In the genomic region with DNA sequence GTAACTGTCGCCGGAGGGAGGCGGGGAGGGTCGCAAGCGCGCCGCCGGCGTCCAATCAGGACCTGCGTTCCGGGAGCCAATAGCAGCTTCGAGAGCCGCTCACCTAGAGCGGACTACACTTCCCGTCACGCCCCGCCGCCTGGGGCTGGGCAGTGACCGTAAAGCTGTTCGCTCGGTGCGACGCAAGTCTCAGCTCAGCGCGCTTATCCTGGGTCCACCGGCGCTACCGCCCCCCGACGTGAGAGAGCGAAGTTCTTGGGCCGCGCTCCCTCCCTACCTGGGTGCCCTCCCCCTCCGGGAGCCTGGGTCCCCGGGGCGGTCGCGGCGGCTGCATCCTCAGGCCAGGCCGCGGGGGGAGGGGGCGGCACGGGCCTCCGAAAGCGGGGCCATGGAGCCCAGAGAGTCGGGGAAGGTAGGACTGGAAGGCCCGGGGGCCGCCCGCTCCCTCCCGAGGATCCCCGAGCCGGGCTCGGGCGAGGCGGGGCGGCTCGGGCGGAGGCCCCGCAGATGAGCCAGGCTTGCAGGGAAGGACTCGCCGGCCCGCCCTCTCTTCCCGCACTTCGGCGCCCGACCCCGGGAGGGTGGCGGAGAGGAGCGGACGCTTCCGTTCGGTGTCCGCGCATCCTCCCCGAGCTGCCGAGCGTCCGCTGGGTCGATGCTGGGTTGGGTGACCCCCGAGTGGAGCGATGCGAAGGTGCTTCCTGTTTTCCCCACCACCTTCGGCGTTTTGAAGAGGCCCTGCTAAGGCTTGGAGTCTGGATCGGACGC, we compare ENCODE assay signal across 8 cellular contexts. TPM values are rescaled to one million over a fixed set of nuclear protein-coding genes. Genes with fewer than 3 reads are reported as not detected.
DNase-seq lines count a peak whose midpoint lies in the region; ATAC-seq and TF ChIP-seq lines count a peak whose summit lies in the region.

Gene ZNF862 (plus strand): TSS at position 152 of the 768 bp plus-strand sequence. CDS start 237 bp downstream, at position 389.

- ATAC-seq in GM21515 (IDR thresholded peaks at IDR 0.05; ENCODE audit: unreplicated experiment), result peak; percentile 99

- peaks cover 26% of the 10 kb centered on the region for H3K27me3 ChIP-seq in OCI-LY3 (ENCODE audit: low read depth, low read length)

- H3K9me3 ChIP-seq in OCI-LY3 (ENCODE audit: insufficient read depth, low read length), result no peaks in the 10 kb centered on the region

- H3K36me3 ChIP-seq in OCI-LY3 (replicated peaks; ENCODE audit: low read depth, low read length), result no peaks in the 10 kb centered on the region

- H3K79me2 ChIP-seq in OCI-LY3 (ENCODE audit: low read length), result peaks cover 11% of the 10 kb centered on the region

- TF ChIP-seq CTCF in OCI-LY3 (IDR thresholded peaks at IDR 0.05; ENCODE audit: low read depth, low read length) (no peak), endothelial cell (IDR thresholded peaks at IDR 0.05; ENCODE audit: unreplicated experiment) (no peak)

- H3K4me2 ChIP-seq in OCI-LY3 (ENCODE audit: low read length), result peak within 1 kb of the TSS; percentile 87

- peaks cover 12% of the 10 kb centered on the region; the same call in 1 of the 2 replicates for H3K4me1 ChIP-seq in OCI-LY3 (ENCODE audit: low read length)

- H4K20me1 ChIP-seq in OCI-LY3 (ENCODE audit: insufficient read depth, low read length), result no peaks in the 10 kb centered on the region

- H3K27me3 Mint-ChIP-seq in endothelial cell (ENCODE audit: unreplicated experiment), result peaks cover 11% of the 10 kb centered on the region

- H3K36me3 Mint-ChIP-seq in endothelial cell (ENCODE audit: low read depth, unreplicated experiment), result peaks cover 5% of the 10 kb centered on the region

- H3K9ac ChIP-seq in OCI-LY3 (ENCODE audit: low read length), result peak within 1 kb of the TSS; percentile 81

- H2AFZ ChIP-seq in OCI-LY3 (ENCODE audit: low read depth, low read length), result peak within 1 kb of the TSS; percentile 63; the same call in 1 of the 2 replicates

- peak within 1 kb of the TSS; percentile 95 for H3K4me3 ChIP-seq in OCI-LY3 (ENCODE audit: low read length)

- no peaks in the 10 kb centered on the region for H3K9me3 Mint-ChIP-seq in endothelial cell (ENCODE audit: unreplicated experiment)

- peak within 1 kb of the TSS; percentile 90 for H3K4me3 Mint-ChIP-seq in endothelial cell (ENCODE audit: unreplicated experiment)

- H3K27ac ChIP-seq in OCI-LY3 (ENCODE audit: low read length), result peak within 1 kb of the TSS; percentile 37

- peak within 1 kb of the TSS; percentile 28 for H3K27ac Mint-ChIP-seq in endothelial cell (ENCODE audit: unreplicated experiment)

- peaks cover 19% of the 10 kb centered on the region for H3K4me1 Mint-ChIP-seq in endothelial cell (ENCODE audit: unreplicated experiment)

- DNase-seq in D341Med (ENCODE audit: low spot score) (peak; percentile 99), HuH-7 (ENCODE audit: low spot score) (peak; percentile 100), endothelial cell (ENCODE audit: low spot score) (peak; percentile 94), midbrain (lab: John Stamatoyannopoulos, UW) (peak; percentile 99)
- peak; percentile 96 for DNase-seq in activated CD8-positive, alpha-beta memory T cell treated with anti-CD3 and anti-CD28 coated beads, Interleukin-2, amount 50 U/mL, for 48 hours
- peak; percentile 89 to 93 for DNase-seq in stimulated activated CD8-positive, alpha-beta memory T cell treated with anti-CD3 and anti-CD28 coated beads, Interleukin-2, amount 100 ng/mL, for 1 hour (ENCODE audit: low read depth in 2 of 2)

RNA-seq across cellular contexts. Expression of gene ZNF862, which starts in this region (rescaled TPM):
- total RNA-seq in endothelial cell (ENCODE audit: unreplicated experiment), result 22.6 TPM

Comparison
In these comparisons a context has a peak if more than half of its experiments do, and no peak if none do; other contexts are left out.
1. Peak in every context shown above with its lines: DNase-seq, ATAC-seq, H3K4me3 ChIP-seq and H3K27ac ChIP-seq.